Comparison of ENCODE assay signal across 8 cellular contexts in genomic region chr1:28509705-28510349, GRCh38. TPM values are rescaled to one million over a fixed set of nuclear protein-coding genes. Genes with fewer than 3 reads are reported as not detected.
DNase-seq lines count a peak whose midpoint lies in the region; FAIRE-seq and TF ChIP-seq lines count a peak whose summit lies in the region.

No MANE protein-coding gene starts in this region.

- peak overlapping the region; percentile 93 for H3K4me3 ChIP-seq in GM12864 (ENCODE audit: low read depth, low read length)
- H3K4me3 ChIP-seq in SK-N-SH (ENCODE audit: low read depth in 2 of 2, low read length in 1 of 2): peak overlapping the region; percentile 70 to 98
- peak overlapping the region; percentile 93 for H3K4me3 ChIP-seq in coronary artery
- peak overlapping the region; percentile 78 for H3K4me3 ChIP-seq in osteoblast (ENCODE audit: insufficient read depth, low read length)
- H3K4me3 ChIP-seq in ascending aorta: no peak overlapping the region

- 60% methylated on average over 8 of the region's 8 CpGs for WGBS in SK-N-SH (ENCODE audit: low lambda C conversion rate)

- CTCF ChIA-PET in SK-N-SH (lab: Yijun Ruan, JAX) (interaction anchor here (0.6 to 1.3 kb wide), 6 partner anchors 9 to 367 kb away, joined by 3 read pairs; no protein-coding TSS in a partner anchor), GM10248 (lab: Yijun Ruan, JAX) (interaction anchor here (0.6 to 4.4 kb wide), 7 partner anchors 8 to 261 kb away, joined by 3 to 25 read pairs (median 4); no protein-coding TSS in a partner anchor)

- peak overlapping the region; percentile 99 for H3K9ac ChIP-seq in SK-N-SH

- TF ChIP-seq CTCF in GM12864 (IDR thresholded peaks at IDR 0.05; ENCODE audit: low read depth, low read length, missing control alignments) (no peak), SK-N-SH (IDR thresholded peaks at IDR 0.05) (no peak), coronary artery (IDR thresholded peaks at IDR 0.05) (no peak), osteoblast (IDR thresholded peaks at IDR 0.05; ENCODE audit: extremely low read depth, low read depth, low read length) (no peak), ascending aorta (IDR thresholded peaks at IDR 0.05) (no peak), GM10248 (IDR thresholded peaks at IDR 0.05; ENCODE audit: control extremely low read depth, extremely low read depth, low read depth, missing control alignments) (no peak)

- H3K9me3 ChIP-seq in SK-N-SH: no peaks in the 10 kb centered on the region
- H3K9me3 ChIP-seq in osteoblast (ENCODE audit: low read depth, low read length): no peaks in the 10 kb centered on the region
- H3K9me3 ChIP-seq in ascending aorta: no peaks in the 10 kb centered on the region

- no peaks in the 10 kb centered on the region for H3K9me2 ChIP-seq in SK-N-SH

- H3K4me1 ChIP-seq in SK-N-SH (ENCODE audit: control insufficient read depth in 1 of 2, insufficient read depth in 2 of 2, low read depth in 1 of 2, low read length in 1 of 2) (peaks cover 18 to 20% of the 10 kb centered on the region in 2 experiments; a peak in 3 of 4 replicates), osteoblast (ENCODE audit: insufficient read depth, low read length) (peaks cover 31% of the 10 kb centered on the region), ascending aorta (peaks cover 16 to 41% of the 10 kb centered on the region in 2 donors)

- DNase-seq in GM12864 (ENCODE audit: low read depth): no peak
- DNase-seq in SK-N-SH: no peak
- DNase-seq in coronary artery (ENCODE audit: low spot score): no peak
- DNase-seq in osteoblast (ENCODE audit: insufficient read length, low spot score, missing footprints): no peak
- no peak for DNase-seq in urothelium cell line (ENCODE audit: low spot score)
- no peak for DNase-seq in ascending aorta (ENCODE audit: low spot score in 2 of 2)
- DNase-seq in GM10248 (ENCODE audit: extremely low spot score): no peak
- no peak for DNase-seq in NOMO-1 treated with dmso at 0.1 percent for 144 hours (lab: John Stamatoyannopoulos, UW; ENCODE audit: unreplicated experiment)

- peaks cover 47% of the 10 kb centered on the region for H3K79me2 ChIP-seq in SK-N-SH (ENCODE audit: insufficient read depth)
- peaks cover 36% of the 10 kb centered on the region for H3K79me2 ChIP-seq in osteoblast (ENCODE audit: insufficient read depth, low read length)

- H4K20me1 ChIP-seq in SK-N-SH (ENCODE audit: insufficient read depth): peaks cover 81% of the 10 kb centered on the region
- H4K20me1 ChIP-seq in osteoblast (ENCODE audit: insufficient read depth, low read length): peaks cover 50% of the 10 kb centered on the region

- H3F3A ChIP-seq in SK-N-SH (replicated peaks; ENCODE audit: insufficient read depth): peaks cover 88% of the 10 kb centered on the region

- H3K27me3 ChIP-seq in SK-N-SH (ENCODE audit: insufficient read depth): no peaks in the 10 kb centered on the region
- H3K27me3 ChIP-seq in osteoblast (ENCODE audit: insufficient read depth, low read length): no peaks in the 10 kb centered on the region
- no peaks in the 10 kb centered on the region for H3K27me3 ChIP-seq in ascending aorta

- intact Hi-C loops in ascending aorta (cut with DNase I): loop anchor here (5.0 kb wide), 4 partner anchors 73 to 672 kb away; partner anchors contain the start of genes MED18 and SRSF4

- FAIRE-seq in urothelium cell line (lab: Jason Lieb, UNC): no peak

- peak overlapping the region; percentile 75 to 90 for H3K27ac ChIP-seq in SK-N-SH (ENCODE audit: low read depth in 2 of 2, low read length in 1 of 2)
- peak overlapping the region in 1 of 2 donors; percentile 48 for H3K27ac ChIP-seq in coronary artery
- peak overlapping the region; percentile 90 for H3K27ac ChIP-seq in osteoblast (ENCODE audit: low read depth, low read length)
- peak overlapping the region in 1 of 2 donors; percentile 10 for H3K27ac ChIP-seq in ascending aorta

- TF ChIP-seq RAD21 in SK-N-SH (IDR thresholded peaks at IDR 0.05; ENCODE audit: low read length): no peak

- H3K36me3 ChIP-seq in SK-N-SH (replicated peaks in 1 of 2; ENCODE audit: control insufficient read depth in 1 of 2, insufficient read depth in 2 of 2, low read length in 1 of 2): peaks cover 44 to 78% of the 10 kb centered on the region in 2 experiments
- H3K36me3 ChIP-seq in osteoblast (ENCODE audit: insufficient read depth, low read length): peaks cover 64% of the 10 kb centered on the region
- H3K36me3 ChIP-seq in ascending aorta: peaks cover 53 to 63% of the 10 kb centered on the region in 2 donors

- H2AFZ ChIP-seq in SK-N-SH (ENCODE audit: low read depth): no peak overlapping the region
- no peak overlapping the region for H2AFZ ChIP-seq in osteoblast (ENCODE audit: low read length)

- H3K4me2 ChIP-seq in SK-N-SH (peak overlapping the region; percentile 88), osteoblast (ENCODE audit: insufficient read depth, low read length) (peak overlapping the region; percentile 91)

- no peak for TF ChIP-seq EP300 in SK-N-SH (IDR thresholded peaks at IDR 0.05; ENCODE audit: borderline replicate concordance in 1 of 2, low read depth in 1 of 2, low read length in 1 of 2)

- POLR2A ChIA-PET in SK-N-SH (lab: Yijun Ruan, JAX) (interaction anchor here (1.2 to 2.6 kb wide), 3 partner anchors 72 to 97 kb away, joined by 3 to 14 read pairs (median 3); no protein-coding TSS in a partner anchor), GM10248 (lab: Yijun Ruan, JAX) (interaction anchor here (0.6 to 5.4 kb wide), 6 partner anchors 45 to 889 kb away, joined by 3 to 36 read pairs (median 4); no protein-coding TSS in a partner anchor)

TF ChIP-seq in SK-N-SH, 30 proteins besides CTCF, POLR2A, EP300 and RAD21:
- TF ChIP-seq MXI1 (IDR thresholded peaks at IDR 0.05; ENCODE audit: low read depth, low read length) (no peak), ZBTB33 (IDR thresholded peaks at IDR 0.05; ENCODE audit: borderline replicate concordance, low read depth) (no peak), RCOR1 (IDR thresholded peaks at IDR 0.05; ENCODE audit: low read length) (no peak), TEAD4 (IDR thresholded peaks at IDR 0.05; ENCODE audit: borderline replicate concordance, insufficient read depth) (no peak), SIN3A (IDR thresholded peaks at IDR 0.05; ENCODE audit: borderline replicate concordance, low read depth, low read length) (no peak; the same call in none of the 2 replicates), FOSL2 (IDR thresholded peaks at IDR 0.05; ENCODE audit: borderline replicate concordance, low read depth) (no peak), TAF1 (IDR thresholded peaks at IDR 0.05; ENCODE audit: borderline replicate concordance, low read depth, low read length) (peak; percentile 21; the same call in 1 of the 2 replicates), MEF2A (IDR thresholded peaks at IDR 0.05; ENCODE audit: borderline replicate concordance, low read depth) (no peak), POLR2AphosphoS5 (IDR thresholded peaks at IDR 0.05; ENCODE audit: low read depth, low read length) (peak; percentile 89), EZH2phosphoT487 (IDR thresholded peaks at IDR 0.05; ENCODE audit: borderline replicate concordance, low read depth) (no peak), JUND (IDR thresholded peaks at IDR 0.05) (peak; percentile 9; the same call in 1 of the 2 replicates), REST (IDR thresholded peaks at IDR 0.05; ENCODE audit: low read depth, low read length) (no peak), NFIC (IDR thresholded peaks at IDR 0.05; ENCODE audit: borderline replicate concordance) (no peak)

RNA-seq across cellular contexts. Expression of gene RCC1, which starts 4.0 kb away (rescaled TPM):
- 56.2 and 61.0 TPM in 2 replicates for polyA plus RNA-seq in SK-N-SH (2012; rRNA removed)
- polyA plus RNA-seq in SK-N-SH (2012; cell fraction: cytosol; rRNA removed): 37.6 and 56.7 TPM in 2 replicates
- polyA plus RNA-seq in SK-N-SH (2012; cell fraction: nucleus; rRNA removed): 51.9 and 53.7 TPM in 2 replicates
- total RNA-seq in osteoblast (32.1 and 35.1 TPM in 2 replicates), ascending aorta (70.5 TPM)

RNA-seq across cellular contexts. Expression of gene TRNAU1AP, which starts 43.1 kb away (rescaled TPM):
- 25.8 and 31.2 TPM in 2 replicates for polyA plus RNA-seq in SK-N-SH (2012; rRNA removed)
- polyA plus RNA-seq in SK-N-SH (2012; cell fraction: cytosol; rRNA removed): 26.7 and 28.3 TPM in 2 replicates
- 32.6 and 44.8 TPM in 2 replicates for polyA plus RNA-seq in SK-N-SH (2012; cell fraction: nucleus; rRNA removed)
- total RNA-seq in osteoblast (23.2 and 28.3 TPM in 2 replicates), ascending aorta (11.0 TPM)

Comparison
In these comparisons a context has a peak if more than half of its experiments do, and no peak if none do; other contexts are left out.
1. H3K4me3 ChIP-seq: peak in GM12864 (single experiment), SK-N-SH (2 of 2), coronary artery (single experiment) and osteoblast (single experiment); none in ascending aorta (0 of 2).